8 cellular contexts compared by ENCODE assay signal in genomic region chr1:213050745-213051126, GRCh38. TPM values are rescaled to one million over a fixed set of nuclear protein-coding genes. Genes with fewer than 3 reads are reported as not detected.
A peak's percentile ranks its signal among the peaks of the same experiment; 100 is the strongest.
DNase-seq lines count a peak whose midpoint lies in the region; ATAC-seq and TF ChIP-seq lines count a peak whose summit lies in the region.

No MANE protein-coding gene starts in this region.

- CTCF ChIA-PET in HEK293T (lab: Yijun Ruan, JAX) = no interaction called here

- no peaks in the 10 kb centered on the region for H3K4me1 ChIP-seq in RWPE2 (ENCODE audit: insufficient read depth, poor library complexity, severe bottlenecking)
- peaks cover 23% of the 10 kb centered on the region for H3K4me1 ChIP-seq in psoas muscle

- intact Hi-C loops in psoas muscle (cut with DNase I) = loop anchor here in 1 of 2 donors (2.0 kb wide), 1 partner anchor 34 kb away; no protein-coding TSS in a partner anchor

- TF ChIP-seq CTCF in GM12865 (IDR thresholded peaks at IDR 0.05; ENCODE audit: insufficient read depth, low read depth, low read length, missing control alignments) (no peak), RWPE2 (IDR thresholded peaks at IDR 0.05; ENCODE audit: poor library complexity, severe bottlenecking) (no peak), fibroblast of the aortic adventitia (IDR thresholded peaks at IDR 0.05; ENCODE audit: insufficient read depth, low read length) (no peak), psoas muscle (IDR thresholded peaks at IDR 0.05) (no peak)

- H3K27ac ChIP-seq in RWPE2 (ENCODE audit: poor library complexity, severe bottlenecking) (peak overlapping the region; percentile 32), psoas muscle (peak overlapping the region; percentile 87)

- DNase-seq in GM12865 (ENCODE audit: low read depth) (no peak), HEK293T (ENCODE audit: extremely low spot score) (no peak), RWPE2 (ENCODE audit: low spot score) (no peak), fibroblast of the aortic adventitia (ENCODE audit: low read depth) (no peak), psoas muscle (no peak), KG1 (lab: John Stamatoyannopoulos, UW) (no peak), globus pallidus (ENCODE audit: low spot score) (no peak)

- H3K9me3 ChIP-seq in RWPE2 (ENCODE audit: severe bottlenecking) = no peaks in the 10 kb centered on the region
- no peaks in the 10 kb centered on the region for H3K9me3 ChIP-seq in psoas muscle

- H3K4me3 ChIP-seq in GM12865 (ENCODE audit: low read depth, low read length) (peak overlapping the region; percentile 95), RWPE2 (ENCODE audit: severe bottlenecking) (peak overlapping the region; percentile 59), fibroblast of the aortic adventitia (ENCODE audit: low read depth, low read length) (peak overlapping the region; percentile 96), psoas muscle (peak overlapping the region; percentile 96)

- peak; percentile 42 for ATAC-seq in RWPE2 (ENCODE audit: low read depth)
- ATAC-seq in psoas muscle = peak; percentile 43 to 72 (median 62)
- no peak for ATAC-seq in HG03108 (IDR thresholded peaks at IDR 0.05; ENCODE audit: unreplicated experiment)

- H3K27me3 ChIP-seq in RWPE2 (ENCODE audit: insufficient read depth, poor library complexity, severe bottlenecking) = no peaks in the 10 kb centered on the region
- peaks cover 0 to 12% (median 0%) of the 10 kb centered on the region in 3 donors for H3K27me3 ChIP-seq in psoas muscle (ENCODE audit: insufficient read depth in 3 of 3, low read length in 2 of 3)

- no peaks in the 10 kb centered on the region for H3K36me3 ChIP-seq in RWPE2 (ENCODE audit: low read depth)
- no peaks in the 10 kb centered on the region for H3K36me3 ChIP-seq in psoas muscle (ENCODE audit: insufficient read depth in 1 of 2, low read depth in 1 of 2)

- POLR2A ChIA-PET in HEK293T (lab: Yijun Ruan, JAX) = interaction anchor here (0.7 kb wide), 1 partner anchor 97 kb away, joined by 3 read pairs; no protein-coding TSS in a partner anchor

- 14 to 21% (median 19%) methylated on average over 14 to 15 of the region's 15 CpGs for WGBS in psoas muscle, 3 donors

TF ChIP-seq in HEK293T, 16 proteins besides CTCF, POLR2A, EP300 and RAD21:
- TF ChIP-seq NFRKB (IDR thresholded peaks at IDR 0.05) = no peak
- TF ChIP-seq L3MBTL2 (conservative IDR thresholded peaks at IDR 0.05) = peak; percentile 99
- TF ChIP-seq FOXA1 (IDR thresholded peaks at IDR 0.05) = no peak

RNA-seq across cellular contexts. Expression of gene RPS6KC1, which starts 0.3 kb away (rescaled TPM):
- total RNA-seq in fibroblast of the aortic adventitia (ENCODE audit: low replicate concordance) = 29.7 and 70.3 TPM in 2 replicates
- total RNA-seq in psoas muscle = 10 to 100 TPM; 12.1 to 15.7 (median 13.3) TPM
- 10 to 100 TPM in 2 of 3 donors, 1 to 10 TPM in 1; 8.0 to 19.8 (median 15.7) TPM for polyA plus RNA-seq in psoas muscle

RNA-seq across cellular contexts. Expression of gene ANGEL2, which starts 35.1 kb away (rescaled TPM):
- 21.3 and 63.4 TPM in 2 replicates for total RNA-seq in fibroblast of the aortic adventitia (ENCODE audit: low replicate concordance)
- total RNA-seq in psoas muscle = 10 to 100 TPM; 18.2 to 24.9 (median 19.5) TPM
- polyA plus RNA-seq in psoas muscle = 10 to 100 TPM in 1 of 3 donors, 1 to 10 TPM in 2; 7.3 to 18.0 (median 7.5) TPM
